1 cellular context compared by ENCODE assay signal in genomic region chr19:16887353-16888265, GRCh38.
TF ChIP-seq lines count a peak whose summit lies in the region.

No MANE protein-coding gene starts in this region.

TF ChIP-seq in K562, 482 proteins besides CTCF, POLR2A, EP300 and RAD21 (continued from another document and continues in another):
- TF ChIP-seq ZBTB40 (IDR thresholded peaks at IDR 0.05) (0 out of 2 replicates have a peak, but pooled peaks have one; percentile 31), ZBTB40 (CRISPR knock-in tag; IDR thresholded peaks at IDR 0.05) (no peak), MLLT1 (IDR thresholded peaks at IDR 0.05) (peak in 1 of 2 experiments; percentile 93; a peak in 2 of 4 replicates), GTF2E2 (tag; IDR thresholded peaks at IDR 0.05) (no peak), ATF2 (CRISPR knock-in tag; IDR thresholded peaks at IDR 0.05) (no peak), SPI1 (IDR thresholded peaks at IDR 0.05; ENCODE audit: borderline replicate concordance, low read depth, low read length) (peak; percentile 33; the same call in 1 of the 2 replicates), HIVEP1 (CRISPR knock-in tag; IDR thresholded peaks at IDR 0.05) (no peak), ZNF592 (IDR thresholded peaks at IDR 0.05) (peak; percentile 89), HNRNPH1 (optimal IDR thresholded peaks at IDR 0.05; ENCODE audit: low read depth, low read length) (no peak), NFXL1 (CRISPR knock-in tag; IDR thresholded peaks at IDR 0.05) (peak; percentile 60; the same call in 1 of the 2 replicates), ZEB2 (IDR thresholded peaks at IDR 0.05) (no peak), RBM22 (IDR thresholded peaks at IDR 0.05; ENCODE audit: low read depth, low read length, poor library complexity, severe bottlenecking) (peak; percentile 21), ZBED1 (IDR thresholded peaks at IDR 0.05) (0 out of 2 replicates have a peak, but pooled peaks have one; percentile 22), EP400 (IDR thresholded peaks at IDR 0.05) (peak; percentile 54), HNRNPUL1 (IDR thresholded peaks at IDR 0.05; ENCODE audit: low read length) (no peak), SMARCC2 (IDR thresholded peaks at IDR 0.05; ENCODE audit: low read depth) (no peak), ZNF740 (CRISPR knock-in tag; IDR thresholded peaks at IDR 0.05) (peak; percentile 51; the same call in 1 of the 2 replicates), ZNF740 (tag; IDR thresholded peaks at IDR 0.05) (peak in 1 of 2 experiments; percentile 35; a peak in 1 of 4 replicates), THAP12 (CRISPR knock-in tag; IDR thresholded peaks at IDR 0.05) (peak; percentile 48; the same call in 1 of the 2 replicates), ID3 (CRISPR knock-in tag; IDR thresholded peaks at IDR 0.05) (no peak), ID3 (tag; IDR thresholded peaks at IDR 0.05) (peak; percentile 63), SAP30 (IDR thresholded peaks at IDR 0.05; ENCODE audit: borderline replicate concordance, insufficient read depth, low read depth, low read length, poor library complexity, severe bottlenecking) (no peak), ZNF511 (CRISPR knock-in tag; IDR thresholded peaks at IDR 0.05) (0 out of 2 replicates have a peak, but pooled peaks have one; percentile 41), RBBP5 (IDR thresholded peaks at IDR 0.05; ENCODE audit: borderline replicate concordance, insufficient read depth, low read length, poor library complexity, severe bottlenecking) (peak; percentile 22), MTA1 (IDR thresholded peaks at IDR 0.05; ENCODE audit: borderline replicate concordance) (no peak), RBFOX2 (IDR thresholded peaks at IDR 0.05; ENCODE audit: low read depth, low read length) (peak; percentile 57), TBL1XR1 (IDR thresholded peaks at IDR 0.05; ENCODE audit: low read length in 2 of 2) (peak in 1 of 2 experiments; percentile 14; a peak in 1 of 4 replicates), PHF8 (IDR thresholded peaks at IDR 0.05; ENCODE audit: borderline replicate concordance, low read length) (peak; percentile 56; the same call in 1 of the 2 replicates), TFAP4 (CRISPR knock-in tag; IDR thresholded peaks at IDR 0.05; ENCODE audit: borderline replicate concordance) (peak; percentile 6; the same call in 1 of the 2 replicates), MYC (IDR thresholded peaks at IDR 0.05; ENCODE audit: low read depth, low read length) (no peak), MYC (CRISPR knock-in tag; IDR thresholded peaks at IDR 0.05; ENCODE audit: borderline replicate concordance, low read depth) (0 out of 2 replicates have a peak, but pooled peaks have one; percentile 21), GABPA (tag; conservative IDR thresholded peaks at IDR 0.05; ENCODE audit: low read depth) (peak; percentile 62)
